In genomic region chr12:14836336-14837210, GRCh38 we compare ENCODE assay signal across 11 cellular contexts. TPM values are rescaled to one million over a fixed set of nuclear protein-coding genes. Genes with fewer than 3 reads are reported as not detected.
DNase-seq lines count a peak whose midpoint lies in the region; ATAC-seq, FAIRE-seq and TF ChIP-seq lines count a peak whose summit lies in the region.
"Had no signal": no experiment of that assay in that cellular context is flagged by ENCODE, and none has a peak within 500 bp of the region (broad histone marks: within the 10 kb centered on the region; RNA-seq: fewer than 3 reads in every experiment).

No MANE protein-coding gene starts in this region.

- no peak for ATAC-seq in GM18505 (IDR thresholded peaks at IDR 0.05; ENCODE audit: unreplicated experiment)

- TF ChIP-seq POLR2A in erythroblast (IDR thresholded peaks at IDR 0.05; ENCODE audit: low read length): no peak
- no peak for TF ChIP-seq POLR2A in GM18505 (IDR thresholded peaks at IDR 0.05; ENCODE audit: borderline replicate concordance, extremely low read depth, insufficient read depth, insufficient read length)

- no peak for FAIRE-seq in frontal cortex (lab: Jason Lieb, UNC)

- DNase-seq in EL (peak; percentile 88), RKO (ENCODE audit: low spot score) (peak; percentile 87), erythroblast (lab: John Stamatoyannopoulos, UW) (peak; percentile 66 to 82), myocyte (ENCODE audit: low read depth) (peak; percentile 65), SKM-1 (lab: John Stamatoyannopoulos, UW; ENCODE audit: unreplicated experiment) (no peak), frontal cortex (ENCODE audit: low spot score in 2 of 2) (no peak)
- DNase-seq in stimulated activated CD4-positive, alpha-beta T cell treated with anti-CD3 and anti-CD28 coated beads, Interleukin-2, amount 100 ng/mL, for 24 hours: no peak
- DNase-seq: GDM1, NCI-H2029 treated with DMSO at 0.1 percent for 48 hours had no signal

RNA-seq across cellular contexts. Expression of gene ART4, which starts 6.8 kb away (rescaled TPM):
- not detected in 2 replicates for total RNA-seq in myocyte
- 0.03 TPM for polyA plus RNA-seq in myocyte (2012)
- not detected for total RNA-seq in frontal cortex
- polyA plus RNA-seq: neural cell had no signal

RNA-seq across cellular contexts. Expression of gene SMCO3, which starts 22.6 kb away (rescaled TPM):
- total RNA-seq in myocyte: not detected in 2 replicates
- 0.09 TPM for polyA plus RNA-seq in myocyte (2012)
- total RNA-seq in frontal cortex: 0.41 TPM

RNA-seq across cellular contexts. Expression of gene C12orf60, which starts 33.1 kb away (rescaled TPM):
- total RNA-seq in myocyte: 1.5 and 1.8 TPM in 2 replicates
- polyA plus RNA-seq in myocyte (2012): 1.6 TPM
- total RNA-seq in frontal cortex: 1.6 TPM

RNA-seq across cellular contexts. Expression of gene WBP11, which starts 33.3 kb away (rescaled TPM):
- total RNA-seq in myocyte (20.5 and 26.5 TPM in 2 replicates), frontal cortex (20.8 TPM)
- polyA plus RNA-seq in myocyte (2012): 27.6 TPM

RNA-seq across cellular contexts. Expression of gene MGP, which starts 49.1 kb away (rescaled TPM):
- not detected in 2 replicates for total RNA-seq in myocyte
- 0.33 TPM for polyA plus RNA-seq in myocyte (2012)
- total RNA-seq in frontal cortex: 2.0 TPM

Comparison
In these comparisons a context has a peak if more than half of its experiments do, and no peak if none do; other contexts are left out.
1. DNase-seq: peak in EL (single experiment), RKO (single experiment), erythroblast (2 of 2) and myocyte (single experiment); none in stimulated activated CD4-positive, alpha-beta T cell treated with anti-CD3 and anti-CD28 coated beads, Interleukin-2, amount 100 ng/mL, for 24 hours (0 of 2), SKM-1 (single experiment) and frontal cortex (0 of 2).